In the genomic region with DNA sequence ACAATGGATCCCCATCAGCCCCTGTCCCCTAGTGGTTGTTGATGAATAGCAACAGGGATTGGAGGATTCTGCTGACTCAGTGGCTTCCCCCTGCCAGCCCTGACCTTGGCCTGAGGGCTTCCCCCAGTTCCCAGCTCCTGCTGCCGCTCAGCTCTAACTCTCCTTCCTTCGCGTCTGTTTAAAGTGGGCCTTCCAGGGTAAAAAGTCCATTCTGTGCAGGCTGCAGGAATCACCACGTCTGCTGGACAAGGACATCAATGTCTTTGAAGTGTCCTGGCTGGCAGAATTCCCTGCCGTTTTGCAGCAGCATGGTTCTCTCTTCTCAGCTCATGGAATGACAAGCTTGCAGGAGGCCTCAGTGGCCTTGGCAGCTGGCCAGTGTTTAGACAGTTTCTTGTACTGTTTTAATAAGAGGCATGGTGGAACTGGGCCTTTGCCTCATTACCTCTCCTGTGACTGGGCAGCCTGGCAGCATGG, we compare ENCODE assay signal across 12 cellular contexts.
DNase-seq lines count a peak whose midpoint lies in the region; ATAC-seq and TF ChIP-seq lines count a peak whose summit lies in the region.
"Had no signal": no experiment of that assay in that cellular context is flagged by ENCODE, and none has a peak within 500 bp of the region (broad histone marks: within the 10 kb centered on the region; RNA-seq: fewer than 3 reads in every experiment).

No MANE protein-coding gene starts in this region.

- H3K4me3 ChIP-seq in GM23338, result no peak overlapping the region
- H3K4me3 ChIP-seq in adipocyte (ENCODE audit: low read length), result no peak overlapping the region
- H3K4me3 ChIP-seq: esophagus squamous epithelium, right lobe of liver, thoracic aorta had no signal

- CTCF ChIA-PET in activated CD8-positive, alpha-beta T cell treated with anti-CD3 and anti-CD28 coated beads, Interleukin-2, amount 10 ng/mL, durations not matched to agents 7 days and 5 days (lab: Charles Lee), result interaction anchor here (0.7 kb wide), 1 partner anchor 23 kb away, joined by 3 read pairs; no protein-coding TSS in a partner anchor

- TF ChIP-seq CTCF in GM23338 (conservative IDR thresholded peaks at IDR 0.05; ENCODE audit: low read depth in 2 of 2), result peak; percentile 42 to 51

- H3K36me3 Mint-ChIP-seq in GM23338 (ENCODE audit: low read depth), result peaks cover 10% of the 10 kb centered on the region; the same call in 2 of the 3 replicates
- H3K36me3 Mint-ChIP-seq in activated CD8-positive, alpha-beta T cell treated with anti-CD3 and anti-CD28 coated beads, Interleukin-2, amount 10 ng/mL, durations not matched to agents 7 days and 5 days (ENCODE audit: low read depth), result peaks cover 8% of the 10 kb centered on the region

- peak; percentile 98 for ATAC-seq in GM23338
- ATAC-seq in activated CD8-positive, alpha-beta T cell treated with anti-CD3 and anti-CD28 coated beads, Interleukin-2, amount 10 ng/mL, durations not matched to agents 7 days and 5 days, result no peak

- H3K4me2 ChIP-seq in GM23338, result no peak overlapping the region

- no peak overlapping the region for H3K4me3 Mint-ChIP-seq in GM23338
- H3K4me3 Mint-ChIP-seq in activated CD8-positive, alpha-beta T cell treated with anti-CD3 and anti-CD28 coated beads, Interleukin-2, amount 10 ng/mL, durations not matched to agents 7 days and 5 days, result no peak overlapping the region

- POLR2A ChIA-PET in activated CD8-positive, alpha-beta T cell treated with anti-CD3 and anti-CD28 coated beads, Interleukin-2, amount 10 ng/mL, durations not matched to agents 7 days and 5 days (lab: Charles Lee), result no interaction called here

- H2AFZ ChIP-seq in GM23338, result no peak overlapping the region

- no peak overlapping the region for H3K9ac ChIP-seq in adipocyte (ENCODE audit: low read length)

- no peaks in the 10 kb centered on the region for H3F3A ChIP-seq in GM23338 (replicated peaks; ENCODE audit: low read depth)

- H3K9me3 ChIP-seq in adipocyte (ENCODE audit: control insufficient read depth, low read length), result no peaks in the 10 kb centered on the region
- H3K9me3 ChIP-seq: esophagus squamous epithelium, right lobe of liver, thoracic aorta had no signal

- peaks cover 13% of the 10 kb centered on the region for H3K27me3 Mint-ChIP-seq in GM23338 (ENCODE audit: insufficient read depth, low read depth, poor library complexity)
- H3K27me3 Mint-ChIP-seq in activated CD8-positive, alpha-beta T cell treated with anti-CD3 and anti-CD28 coated beads, Interleukin-2, amount 10 ng/mL, durations not matched to agents 7 days and 5 days (ENCODE audit: low read depth), result no peaks in the 10 kb centered on the region

- H4K20me1 ChIP-seq in GM23338 (replicated peaks; ENCODE audit: insufficient read depth), result no peaks in the 10 kb centered on the region; the same call in 1 of the 2 replicates

- H3K4me1 ChIP-seq in GM23338 (ENCODE audit: insufficient read depth), result peaks cover 9% of the 10 kb centered on the region; the same call in 1 of the 2 replicates
- H3K4me1 ChIP-seq in adipocyte (ENCODE audit: control insufficient read depth, insufficient read depth, low read length), result no peaks in the 10 kb centered on the region
- H3K4me1 ChIP-seq: esophagus squamous epithelium, right lobe of liver had no signal

- no peaks in the 10 kb centered on the region for H3K9me3 Mint-ChIP-seq in GM23338
- no peaks in the 10 kb centered on the region for H3K9me3 Mint-ChIP-seq in activated CD8-positive, alpha-beta T cell treated with anti-CD3 and anti-CD28 coated beads, Interleukin-2, amount 10 ng/mL, durations not matched to agents 7 days and 5 days (ENCODE audit: insufficient read depth)

- H3K27ac Mint-ChIP-seq in GM23338, result peak overlapping the region; percentile 29; the same call in 1 of the 2 replicates
- no peak overlapping the region for H3K27ac Mint-ChIP-seq in activated CD8-positive, alpha-beta T cell treated with anti-CD3 and anti-CD28 coated beads, Interleukin-2, amount 10 ng/mL, durations not matched to agents 7 days and 5 days

- H3K4me1 Mint-ChIP-seq in GM23338, result peaks cover 15% of the 10 kb centered on the region
- peaks cover 14% of the 10 kb centered on the region for H3K4me1 Mint-ChIP-seq in activated CD8-positive, alpha-beta T cell treated with anti-CD3 and anti-CD28 coated beads, Interleukin-2, amount 10 ng/mL, durations not matched to agents 7 days and 5 days (ENCODE audit: low read depth)

- peak; percentile 6 for DNase-seq in ACHN
- peak; percentile 69 for DNase-seq in GM23338 (ENCODE audit: low spot score)
- peak; percentile 55 for DNase-seq in adipocyte (ENCODE audit: low read depth)
- peak; percentile 81 for DNase-seq in iPS-NIHi11 (ENCODE audit: low spot score)
- no peak for DNase-seq in activated CD8-positive, alpha-beta memory T cell treated with anti-CD3 and anti-CD28 coated beads, Interleukin-2, amount 50 U/mL, for 48 hours
- DNase-seq in activated CD8-positive, alpha-beta T cell treated with anti-CD3 and anti-CD28 coated beads, Interleukin-2, amount 10 ng/mL, durations not matched to agents 7 days and 5 days, result no peak
- DNase-seq in NCI-H748 (lab: John Stamatoyannopoulos, UW; ENCODE audit: unreplicated experiment), result no peak
- no peak for DNase-seq in NCI-H2029 treated with DMSO at 0.1 percent for 48 hours (lab: John Stamatoyannopoulos, UW)
- DNase-seq: esophagus squamous epithelium, GOT3, right lobe of liver had no signal

- no peak overlapping the region for H3K27ac ChIP-seq in GM23338 (ENCODE audit: low read depth)
- H3K27ac ChIP-seq: esophagus squamous epithelium, right lobe of liver, thoracic aorta had no signal

- H3K27me3 ChIP-seq in GM23338 (ENCODE audit: insufficient read depth), result no peaks in the 10 kb centered on the region
- H3K27me3 ChIP-seq in adipocyte (replicated peaks; ENCODE audit: control insufficient read depth, insufficient read depth, low read length), result no peaks in the 10 kb centered on the region
- H3K27me3 ChIP-seq: esophagus squamous epithelium, right lobe of liver had no signal

- peaks cover 11% of the 10 kb centered on the region for H3K9me2 ChIP-seq in GM23338 (ENCODE audit: insufficient read depth)

- H3K36me3 ChIP-seq in GM23338 (ENCODE audit: insufficient read depth), result no peaks in the 10 kb centered on the region
- no peaks in the 10 kb centered on the region for H3K36me3 ChIP-seq in adipocyte (ENCODE audit: control insufficient read depth, insufficient read depth, low read length, severe bottlenecking)
- H3K36me3 ChIP-seq: right lobe of liver, thoracic aorta had no signal

- in situ Hi-C loops in ACHN (cut with HindIII; ENCODE audit: low pct_ligation_motif_present, low pct_unique_long_range_greater_than_20kb, low sequenced_read_pairs), result no loop called here

- no peaks in the 10 kb centered on the region for H3K79me2 ChIP-seq in GM23338 (replicated peaks; ENCODE audit: insufficient read depth)

Comparison
In these comparisons a context has a peak if more than half of its experiments do, and no peak if none do; other contexts are left out.
1. DNase-seq: peak in ACHN (single experiment), GM23338 (single experiment), adipocyte (single experiment) and iPS-NIHi11 (single experiment); none in activated CD8-positive, alpha-beta memory T cell treated with anti-CD3 and anti-CD28 coated beads, Interleukin-2, amount 50 U/mL, for 48 hours (single experiment), activated CD8-positive, alpha-beta T cell treated with anti-CD3 and anti-CD28 coated beads, Interleukin-2, amount 10 ng/mL, durations not matched to agents 7 days and 5 days (single experiment), NCI-H748 (single experiment) and NCI-H2029 treated with DMSO at 0.1 percent for 48 hours (single experiment).